ENCODE assay signal across 1 cellular context in the genomic region with DNA sequence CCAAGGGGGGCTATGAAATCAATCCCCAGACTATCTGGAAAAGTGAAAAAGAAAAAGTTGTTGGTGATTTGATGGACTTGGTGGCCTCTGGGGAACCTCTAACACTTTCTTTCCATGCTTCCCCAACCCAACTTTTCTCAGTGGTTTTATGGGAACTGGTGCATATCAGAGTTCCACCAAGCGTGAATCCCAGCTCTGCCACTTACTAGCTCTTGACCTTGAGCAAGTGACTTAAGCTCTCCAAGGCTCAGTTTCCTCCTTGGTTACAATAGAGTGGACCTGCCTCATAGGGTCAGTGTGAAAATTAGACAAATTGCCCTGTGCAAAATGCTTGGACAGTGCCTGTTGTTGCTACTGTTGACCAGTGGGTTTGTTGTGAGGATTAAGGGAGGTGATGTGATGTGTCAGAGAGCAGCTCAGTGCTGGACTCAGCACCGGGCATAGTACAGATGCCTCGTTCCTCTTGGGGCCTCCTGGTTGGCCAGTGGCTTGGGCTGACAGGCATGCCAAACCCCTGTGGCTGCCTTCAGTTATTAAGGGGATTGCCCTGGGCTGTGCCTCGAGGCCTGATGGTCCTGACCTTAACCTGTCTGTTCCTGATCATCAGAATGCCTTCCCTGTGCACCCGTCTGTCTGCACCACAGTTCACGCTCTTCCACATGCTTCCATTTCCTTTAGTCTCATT.
TF ChIP-seq lines count a peak whose summit lies in the region.

No MANE protein-coding gene starts in this region.

TF ChIP-seq in GM12878, 131 proteins besides CTCF, POLR2A, EP300 and RAD21 (continued from another document):
- TF ChIP-seq, protein P1, sequence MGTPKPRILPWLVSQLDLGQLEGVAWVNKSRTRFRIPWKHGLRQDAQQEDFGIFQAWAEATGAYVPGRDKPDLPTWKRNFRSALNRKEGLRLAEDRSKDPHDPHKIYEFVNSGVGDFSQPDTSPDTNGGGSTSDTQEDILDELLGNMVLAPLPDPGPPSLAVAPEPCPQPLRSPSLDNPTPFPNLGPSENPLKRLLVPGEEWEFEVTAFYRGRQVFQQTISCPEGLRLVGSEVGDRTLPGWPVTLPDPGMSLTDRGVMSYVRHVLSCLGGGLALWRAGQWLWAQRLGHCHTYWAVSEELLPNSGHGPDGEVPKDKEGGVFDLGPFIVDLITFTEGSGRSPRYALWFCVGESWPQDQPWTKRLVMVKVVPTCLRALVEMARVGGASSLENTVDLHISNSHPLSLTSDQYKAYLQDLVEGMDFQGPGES (IDR thresholded peaks at IDR 0.05): no peak
- TF ChIP-seq BHLHE40 (IDR thresholded peaks at IDR 0.05; ENCODE audit: borderline replicate concordance in 1 of 2, low read depth in 2 of 2, low read length in 1 of 2): no peak
- no peak for TF ChIP-seq NR2C2 (IDR thresholded peaks at IDR 0.05; ENCODE audit: borderline replicate concordance, control insufficient read depth, insufficient read length, low read depth)
